ENCODE assay signal across 13 cellular contexts in the genomic region with DNA sequence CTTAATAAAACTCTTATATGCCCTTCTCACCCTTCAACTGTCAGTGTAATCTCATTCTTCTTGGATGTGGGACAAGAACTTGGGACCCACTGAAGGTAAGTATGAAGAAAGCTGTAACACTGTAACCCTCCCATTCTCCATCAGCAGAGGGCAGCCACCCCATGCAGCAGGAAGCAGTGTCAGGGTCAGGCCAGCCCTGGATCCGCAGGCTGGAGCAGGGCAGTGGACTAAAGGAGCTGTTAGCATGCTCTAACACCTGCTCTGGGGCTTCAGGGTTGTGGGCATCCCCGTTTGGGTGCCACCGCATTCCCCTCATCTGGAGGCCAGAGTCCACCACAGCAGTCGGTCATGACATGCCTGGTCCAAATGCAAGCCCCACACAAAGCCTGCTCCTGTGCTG.
"Had no signal": no experiment of that assay in that cellular context is flagged by ENCODE, and none has a peak within 500 bp of the region (broad histone marks: within the 10 kb centered on the region; RNA-seq: fewer than 3 reads in every experiment).

No MANE protein-coding gene starts in this region.

- H3K36me3 ChIP-seq: brain microvascular endothelial cell, pancreas, thoracic aorta had no signal

- H3K9me3 ChIP-seq: pancreas, thoracic aorta had no signal

- H3K27me3 Mint-ChIP-seq: activated CD4-positive, alpha-beta T cell treated with anti-CD3 and anti-CD28 coated beads for 36 hours; activated CD8-positive, alpha-beta T cell treated with anti-CD3 and anti-CD28 coated beads for 36 hours; effector memory CD8-positive, alpha-beta T cell had no signal

- H3K4me3 ChIP-seq: pancreas, thoracic aorta had no signal

- H3K27ac ChIP-seq: brain microvascular endothelial cell, epithelial cell of prostate, pancreas, thoracic aorta had no signal

- H3K9me3 Mint-ChIP-seq: effector memory CD8-positive, alpha-beta T cell; stimulated activated effector memory CD8-positive, alpha-beta T cell treated with anti-CD3 and anti-CD28 coated beads, Interleukin-12 subunit alpha, Interleukin-12 subunit beta, amount 100 ng/mL, for 72 hours had no signal

- H3K36me3 Mint-ChIP-seq: stimulated activated effector memory CD8-positive, alpha-beta T cell treated with anti-CD3 and anti-CD28 coated beads, Interleukin-12 subunit alpha, Interleukin-12 subunit beta, amount 100 ng/mL, for 72 hours had no signal

- ATAC-seq: activated CD4-positive, alpha-beta T cell treated with anti-CD3 and anti-CD28 coated beads for 36 hours; activated CD8-positive, alpha-beta T cell treated with anti-CD3 and anti-CD28 coated beads for 36 hours; effector memory CD8-positive, alpha-beta T cell; pancreas; stimulated activated effector memory CD8-positive, alpha-beta T cell treated with anti-CD3 and anti-CD28 coated beads, Interleukin-12 subunit alpha, Interleukin-12 subunit beta, amount 100 ng/mL, for 72 hours had no signal

- DNase-seq: activated CD4-positive, alpha-beta T cell treated with anti-CD3 and anti-CD28 coated beads for 36 hours; activated CD8-positive, alpha-beta T cell treated with anti-CD3 and anti-CD28 coated beads for 36 hours; activated naive CD8-positive, alpha-beta T cell treated with anti-CD3 and anti-CD28 coated beads, Interleukin-2, amount 10 ng/mL, durations not matched to agents 7 days and 5 days; anterior cingulate cortex; brain microvascular endothelial cell; effector memory CD8-positive, alpha-beta T cell; mesenchymal stem cell; pancreas; T-helper 9 cell had no signal

- H3K27ac Mint-ChIP-seq: activated CD4-positive, alpha-beta T cell treated with anti-CD3 and anti-CD28 coated beads for 36 hours; activated CD8-positive, alpha-beta T cell treated with anti-CD3 and anti-CD28 coated beads for 36 hours; activated naive CD8-positive, alpha-beta T cell treated with anti-CD3 and anti-CD28 coated beads, Interleukin-2, amount 10 ng/mL, durations not matched to agents 7 days and 5 days; activated T-helper 1 cell treated with anti-CD3 and anti-CD28 coated beads, Interleukin-12 subunit alpha, Interleukin-12 subunit beta, Interleukin-2, Interleukin-4 antibody, amounts not matched to agents 30 ng/mL and 10 ng/mL and 1 ng/mL, durations not matched to agents 14 hours and 24 hours and 36 hours; stimulated activated effector memory CD8-positive, alpha-beta T cell treated with anti-CD3 and anti-CD28 coated beads, Interleukin-12 subunit alpha, Interleukin-12 subunit beta, amount 100 ng/mL, for 72 hours had no signal

- H3K4me3 Mint-ChIP-seq: activated CD4-positive, alpha-beta T cell treated with anti-CD3 and anti-CD28 coated beads for 36 hours; activated CD8-positive, alpha-beta T cell treated with anti-CD3 and anti-CD28 coated beads for 36 hours; activated naive CD8-positive, alpha-beta T cell treated with anti-CD3 and anti-CD28 coated beads, Interleukin-2, amount 10 ng/mL, durations not matched to agents 7 days and 5 days; activated T-helper 1 cell treated with anti-CD3 and anti-CD28 coated beads, Interleukin-12 subunit alpha, Interleukin-12 subunit beta, Interleukin-2, Interleukin-4 antibody, amounts not matched to agents 30 ng/mL and 10 ng/mL and 1 ng/mL, durations not matched to agents 14 hours and 24 hours and 36 hours; effector memory CD8-positive, alpha-beta T cell; stimulated activated effector memory CD8-positive, alpha-beta T cell treated with anti-CD3 and anti-CD28 coated beads, Interleukin-12 subunit alpha, Interleukin-12 subunit beta, amount 100 ng/mL, for 72 hours had no signal

- H3K27me3 ChIP-seq: brain microvascular endothelial cell, pancreas had no signal
